Comparison of ENCODE assay signal across 1 cellular context in the genomic region with DNA sequence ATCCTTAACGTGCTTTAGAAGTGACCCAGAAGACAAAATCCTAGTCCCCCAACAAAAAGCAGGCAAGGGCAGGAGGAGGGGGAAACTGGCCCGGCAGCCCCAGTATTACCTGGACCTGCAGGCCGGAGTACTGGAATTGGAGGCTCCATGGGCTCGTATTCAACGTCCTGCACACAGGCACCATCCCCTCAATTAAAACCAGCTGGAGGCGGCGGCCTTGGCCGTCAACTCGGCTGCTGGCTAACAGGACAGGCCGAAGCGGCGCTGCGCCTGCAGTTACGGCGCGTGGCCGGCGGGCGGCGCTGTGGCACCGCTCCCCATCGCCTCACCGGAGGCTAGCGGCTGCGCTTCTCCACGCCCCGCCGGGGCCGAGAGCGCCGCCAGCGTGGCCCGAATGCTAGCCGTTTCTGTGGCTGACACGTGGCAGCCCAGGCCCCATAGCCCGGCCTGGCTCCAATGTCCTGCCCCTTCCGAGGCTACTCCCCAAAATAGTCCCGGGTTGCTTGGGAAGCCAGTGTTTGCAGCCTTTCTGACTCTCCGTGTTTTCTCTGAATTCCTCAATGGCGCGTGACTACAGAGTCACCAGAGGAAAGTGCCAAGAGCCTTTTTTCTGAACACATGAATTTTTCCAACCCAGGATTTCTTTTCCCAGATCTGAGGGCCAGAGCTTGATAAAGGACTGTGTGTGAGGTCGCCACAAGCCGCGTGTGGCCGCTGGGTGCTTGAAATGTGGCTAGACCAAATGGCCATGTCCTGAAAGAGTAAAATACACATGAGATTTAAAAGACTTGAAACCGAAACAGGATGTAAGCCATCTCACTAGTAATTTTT.
TF ChIP-seq lines count a peak whose summit lies in the region.

No MANE protein-coding gene starts in this region.

TF ChIP-seq in HEK293, 187 proteins besides CTCF, POLR2A, EP300 and RAD21 (continued from another document and continues in another):
- TF ChIP-seq, protein P1, sequence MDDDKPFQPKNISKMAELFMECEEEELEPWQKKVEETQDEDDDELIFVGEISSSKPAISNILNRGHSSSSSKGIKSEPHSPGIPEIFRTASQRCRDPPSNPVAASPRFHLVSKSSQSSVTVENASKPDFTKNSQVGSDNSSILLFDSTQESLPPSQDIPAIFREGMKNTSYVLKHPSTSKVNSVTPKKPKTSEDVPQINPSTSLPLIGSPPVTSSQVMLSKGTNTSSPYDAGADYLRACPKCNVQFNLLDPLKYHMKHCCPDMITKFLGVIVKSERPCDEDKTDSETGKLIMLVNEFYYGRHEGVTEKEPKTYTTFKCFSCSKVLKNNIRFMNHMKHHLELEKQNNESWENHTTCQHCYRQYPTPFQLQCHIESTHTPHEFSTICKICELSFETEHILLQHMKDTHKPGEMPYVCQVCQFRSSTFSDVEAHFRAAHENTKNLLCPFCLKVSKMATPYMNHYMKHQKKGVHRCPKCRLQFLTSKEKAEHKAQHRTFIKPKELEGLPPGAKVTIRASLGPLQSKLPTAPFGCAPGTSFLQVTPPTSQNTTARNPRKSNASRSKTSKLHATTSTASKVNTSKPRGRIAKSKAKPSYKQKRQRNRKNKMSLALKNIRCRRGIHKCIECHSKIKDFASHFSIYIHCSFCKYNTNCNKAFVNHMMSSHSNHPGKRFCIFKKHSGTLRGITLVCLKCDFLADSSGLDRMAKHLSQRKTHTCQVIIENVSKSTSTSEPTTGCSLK (tag by site-specific recombination; IDR thresholded peaks at IDR 0.05): no peak
- no peak for TF ChIP-seq ZFP41 (tag by site-specific recombination; IDR thresholded peaks at IDR 0.05; ENCODE audit: borderline replicate concordance)
- TF ChIP-seq ZNF121 (tag by site-specific recombination; IDR thresholded peaks at IDR 0.05): no peak
- TF ChIP-seq ZNF623 (tag by site-specific recombination; IDR thresholded peaks at IDR 0.05): no peak
- TF ChIP-seq, protein P2, sequence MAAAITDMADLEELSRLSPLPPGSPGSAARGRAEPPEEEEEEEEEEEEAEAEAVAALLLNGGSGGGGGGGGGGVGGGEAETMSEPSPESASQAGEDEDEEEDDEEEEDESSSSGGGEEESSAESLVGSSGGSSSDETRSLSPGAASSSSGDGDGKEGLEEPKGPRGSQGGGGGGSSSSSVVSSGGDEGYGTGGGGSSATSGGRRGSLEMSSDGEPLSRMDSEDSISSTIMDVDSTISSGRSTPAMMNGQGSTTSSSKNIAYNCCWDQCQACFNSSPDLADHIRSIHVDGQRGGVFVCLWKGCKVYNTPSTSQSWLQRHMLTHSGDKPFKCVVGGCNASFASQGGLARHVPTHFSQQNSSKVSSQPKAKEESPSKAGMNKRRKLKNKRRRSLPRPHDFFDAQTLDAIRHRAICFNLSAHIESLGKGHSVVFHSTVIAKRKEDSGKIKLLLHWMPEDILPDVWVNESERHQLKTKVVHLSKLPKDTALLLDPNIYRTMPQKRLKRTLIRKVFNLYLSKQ (tag by site-specific recombination; IDR thresholded peaks at IDR 0.05; ENCODE audit: borderline replicate concordance): no peak
- peak; percentile 33; the same call in 1 of the 2 replicates for TF ChIP-seq IKZF3 (tag by site-specific recombination; IDR thresholded peaks at IDR 0.05)
- TF ChIP-seq, protein P3, sequence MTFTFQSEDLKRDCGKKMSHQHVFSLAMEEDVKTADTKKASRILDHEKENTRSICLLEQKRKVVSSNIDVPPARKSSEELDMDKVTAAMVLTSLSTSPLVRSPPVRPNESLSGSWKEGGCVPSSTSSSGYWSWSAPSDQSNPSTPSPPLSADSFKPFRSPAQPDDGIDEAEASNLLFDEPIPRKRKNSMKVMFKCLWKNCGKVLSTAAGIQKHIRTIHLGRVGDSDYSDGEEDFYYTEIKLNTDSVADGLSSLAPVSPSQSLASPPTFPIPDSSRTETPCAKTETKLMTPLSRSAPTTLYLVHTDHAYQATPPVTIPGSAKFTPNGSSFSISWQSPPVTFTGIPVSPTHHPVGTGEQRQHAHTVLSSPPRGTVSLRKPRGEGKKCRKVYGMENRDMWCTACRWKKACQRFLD (tag by site-specific recombination; IDR thresholded peaks at IDR 0.05): no peak
- no peak for TF ChIP-seq ZNF19 (tag by site-specific recombination; IDR thresholded peaks at IDR 0.05; ENCODE audit: low read depth)
- TF ChIP-seq HOXD13 (CRISPR knock-in tag; IDR thresholded peaks at IDR 0.05; ENCODE audit: borderline replicate concordance): no peak
- TF ChIP-seq ZNF416 (tag by site-specific recombination; IDR thresholded peaks at IDR 0.05): no peak
- no peak for TF ChIP-seq ZBTB1 (tag by site-specific recombination; IDR thresholded peaks at IDR 0.05)
- TF ChIP-seq, protein P4, sequence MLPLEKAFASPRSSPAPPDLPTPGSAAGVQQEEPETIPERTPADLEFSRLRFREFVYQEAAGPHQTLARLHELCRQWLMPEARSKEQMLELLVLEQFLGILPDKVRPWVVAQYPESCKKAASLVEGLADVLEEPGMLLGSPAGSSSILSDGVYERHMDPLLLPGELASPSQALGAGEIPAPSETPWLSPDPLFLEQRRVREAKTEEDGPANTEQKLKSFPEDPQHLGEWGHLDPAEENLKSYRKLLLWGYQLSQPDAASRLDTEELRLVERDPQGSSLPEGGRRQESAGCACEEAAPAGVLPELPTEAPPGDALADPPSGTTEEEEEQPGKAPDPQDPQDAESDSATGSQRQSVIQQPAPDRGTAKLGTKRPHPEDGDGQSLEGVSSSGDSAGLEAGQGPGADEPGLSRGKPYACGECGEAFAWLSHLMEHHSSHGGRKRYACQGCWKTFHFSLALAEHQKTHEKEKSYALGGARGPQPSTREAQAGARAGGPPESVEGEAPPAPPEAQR (tag by site-specific recombination; IDR thresholded peaks at IDR 0.05): no peak
- peak; percentile 77 for TF ChIP-seq ZNF394 (tag by site-specific recombination; IDR thresholded peaks at IDR 0.05; ENCODE audit: borderline replicate concordance)
- TF ChIP-seq YY1 (tag by site-specific recombination; IDR thresholded peaks at IDR 0.05): peak; percentile 47
- 0 out of 2 replicates have a peak, but pooled peaks have one; percentile 26 for TF ChIP-seq ZNF10 (tag by site-specific recombination; IDR thresholded peaks at IDR 0.05)
- peak; percentile 34; the same call in 1 of the 2 replicates for TF ChIP-seq ZNF391 (tag by site-specific recombination; IDR thresholded peaks at IDR 0.05; ENCODE audit: borderline replicate concordance, low read depth)
- no peak for TF ChIP-seq ZNF426 (tag by site-specific recombination; IDR thresholded peaks at IDR 0.05)
- no peak for TF ChIP-seq ZFHX2 (tag by site-specific recombination; conservative IDR thresholded peaks at IDR 0.05)
- peak; percentile 8; the same call in 1 of the 2 replicates for TF ChIP-seq EGR2 (tag by site-specific recombination; IDR thresholded peaks at IDR 0.05; ENCODE audit: low read depth)
- TF ChIP-seq BCL11B (tag by site-specific recombination; IDR thresholded peaks at IDR 0.05; ENCODE audit: low read depth): peak; percentile 55; the same call in 1 of the 2 replicates
- TF ChIP-seq, protein P5, sequence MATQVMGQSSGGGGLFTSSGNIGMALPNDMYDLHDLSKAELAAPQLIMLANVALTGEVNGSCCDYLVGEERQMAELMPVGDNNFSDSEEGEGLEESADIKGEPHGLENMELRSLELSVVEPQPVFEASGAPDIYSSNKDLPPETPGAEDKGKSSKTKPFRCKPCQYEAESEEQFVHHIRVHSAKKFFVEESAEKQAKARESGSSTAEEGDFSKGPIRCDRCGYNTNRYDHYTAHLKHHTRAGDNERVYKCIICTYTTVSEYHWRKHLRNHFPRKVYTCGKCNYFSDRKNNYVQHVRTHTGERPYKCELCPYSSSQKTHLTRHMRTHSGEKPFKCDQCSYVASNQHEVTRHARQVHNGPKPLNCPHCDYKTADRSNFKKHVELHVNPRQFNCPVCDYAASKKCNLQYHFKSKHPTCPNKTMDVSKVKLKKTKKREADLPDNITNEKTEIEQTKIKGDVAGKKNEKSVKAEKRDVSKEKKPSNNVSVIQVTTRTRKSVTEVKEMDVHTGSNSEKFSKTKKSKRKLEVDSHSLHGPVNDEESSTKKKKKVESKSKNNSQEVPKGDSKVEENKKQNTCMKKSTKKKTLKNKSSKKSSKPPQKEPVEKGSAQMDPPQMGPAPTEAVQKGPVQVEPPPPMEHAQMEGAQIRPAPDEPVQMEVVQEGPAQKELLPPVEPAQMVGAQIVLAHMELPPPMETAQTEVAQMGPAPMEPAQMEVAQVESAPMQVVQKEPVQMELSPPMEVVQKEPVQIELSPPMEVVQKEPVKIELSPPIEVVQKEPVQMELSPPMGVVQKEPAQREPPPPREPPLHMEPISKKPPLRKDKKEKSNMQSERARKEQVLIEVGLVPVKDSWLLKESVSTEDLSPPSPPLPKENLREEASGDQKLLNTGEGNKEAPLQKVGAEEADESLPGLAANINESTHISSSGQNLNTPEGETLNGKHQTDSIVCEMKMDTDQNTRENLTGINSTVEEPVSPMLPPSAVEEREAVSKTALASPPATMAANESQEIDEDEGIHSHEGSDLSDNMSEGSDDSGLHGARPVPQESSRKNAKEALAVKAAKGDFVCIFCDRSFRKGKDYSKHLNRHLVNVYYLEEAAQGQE (tag by site-specific recombination; IDR thresholded peaks at IDR 0.05): no peak
- TF ChIP-seq KLF9 (tag by site-specific recombination; IDR thresholded peaks at IDR 0.05; ENCODE audit: low read depth): no peak
- TF ChIP-seq, protein P6, sequence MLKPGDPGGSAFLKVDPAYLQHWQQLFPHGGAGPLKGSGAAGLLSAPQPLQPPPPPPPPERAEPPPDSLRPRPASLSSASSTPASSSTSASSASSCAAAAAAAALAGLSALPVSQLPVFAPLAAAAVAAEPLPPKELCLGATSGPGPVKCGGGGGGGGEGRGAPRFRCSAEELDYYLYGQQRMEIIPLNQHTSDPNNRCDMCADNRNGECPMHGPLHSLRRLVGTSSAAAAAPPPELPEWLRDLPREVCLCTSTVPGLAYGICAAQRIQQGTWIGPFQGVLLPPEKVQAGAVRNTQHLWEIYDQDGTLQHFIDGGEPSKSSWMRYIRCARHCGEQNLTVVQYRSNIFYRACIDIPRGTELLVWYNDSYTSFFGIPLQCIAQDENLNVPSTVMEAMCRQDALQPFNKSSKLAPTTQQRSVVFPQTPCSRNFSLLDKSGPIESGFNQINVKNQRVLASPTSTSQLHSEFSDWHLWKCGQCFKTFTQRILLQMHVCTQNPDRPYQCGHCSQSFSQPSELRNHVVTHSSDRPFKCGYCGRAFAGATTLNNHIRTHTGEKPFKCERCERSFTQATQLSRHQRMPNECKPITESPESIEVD (tag by site-specific recombination; IDR thresholded peaks at IDR 0.05): no peak
- TF ChIP-seq ZNF473 (tag by site-specific recombination; IDR thresholded peaks at IDR 0.05): no peak
- no peak for TF ChIP-seq ZNF184 (tag by site-specific recombination; IDR thresholded peaks at IDR 0.05)
- peak; percentile 72 for TF ChIP-seq ZNF660 (tag by site-specific recombination; IDR thresholded peaks at IDR 0.05)
- no peak for TF ChIP-seq ZNF600 (tag by site-specific recombination; IDR thresholded peaks at IDR 0.05)
- TF ChIP-seq, protein P7, sequence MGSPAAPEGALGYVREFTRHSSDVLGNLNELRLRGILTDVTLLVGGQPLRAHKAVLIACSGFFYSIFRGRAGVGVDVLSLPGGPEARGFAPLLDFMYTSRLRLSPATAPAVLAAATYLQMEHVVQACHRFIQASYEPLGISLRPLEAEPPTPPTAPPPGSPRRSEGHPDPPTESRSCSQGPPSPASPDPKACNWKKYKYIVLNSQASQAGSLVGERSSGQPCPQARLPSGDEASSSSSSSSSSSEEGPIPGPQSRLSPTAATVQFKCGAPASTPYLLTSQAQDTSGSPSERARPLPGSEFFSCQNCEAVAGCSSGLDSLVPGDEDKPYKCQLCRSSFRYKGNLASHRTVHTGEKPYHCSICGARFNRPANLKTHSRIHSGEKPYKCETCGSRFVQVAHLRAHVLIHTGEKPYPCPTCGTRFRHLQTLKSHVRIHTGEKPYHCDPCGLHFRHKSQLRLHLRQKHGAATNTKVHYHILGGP (tag by site-specific recombination; IDR thresholded peaks at IDR 0.05): peak; percentile 95
- no peak for TF ChIP-seq HOXC10 (CRISPR knock-in tag; IDR thresholded peaks at IDR 0.05)
- 0 out of 2 replicates have a peak, but pooled peaks have one; percentile 5 for TF ChIP-seq ZNF324 (tag by site-specific recombination; IDR thresholded peaks at IDR 0.05)
- no peak for TF ChIP-seq ZNF768 (tag by site-specific recombination; IDR thresholded peaks at IDR 0.05)
- TF ChIP-seq, protein P8, sequence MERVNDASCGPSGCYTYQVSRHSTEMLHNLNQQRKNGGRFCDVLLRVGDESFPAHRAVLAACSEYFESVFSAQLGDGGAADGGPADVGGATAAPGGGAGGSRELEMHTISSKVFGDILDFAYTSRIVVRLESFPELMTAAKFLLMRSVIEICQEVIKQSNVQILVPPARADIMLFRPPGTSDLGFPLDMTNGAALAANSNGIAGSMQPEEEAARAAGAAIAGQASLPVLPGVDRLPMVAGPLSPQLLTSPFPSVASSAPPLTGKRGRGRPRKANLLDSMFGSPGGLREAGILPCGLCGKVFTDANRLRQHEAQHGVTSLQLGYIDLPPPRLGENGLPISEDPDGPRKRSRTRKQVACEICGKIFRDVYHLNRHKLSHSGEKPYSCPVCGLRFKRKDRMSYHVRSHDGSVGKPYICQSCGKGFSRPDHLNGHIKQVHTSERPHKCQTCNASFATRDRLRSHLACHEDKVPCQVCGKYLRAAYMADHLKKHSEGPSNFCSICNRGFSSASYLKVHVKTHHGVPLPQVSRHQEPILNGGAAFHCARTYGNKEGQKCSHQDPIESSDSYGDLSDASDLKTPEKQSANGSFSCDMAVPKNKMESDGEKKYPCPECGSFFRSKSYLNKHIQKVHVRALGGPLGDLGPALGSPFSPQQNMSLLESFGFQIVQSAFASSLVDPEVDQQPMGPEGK (tag by site-specific recombination; IDR thresholded peaks at IDR 0.05): peak; percentile 41; the same call in 1 of the 2 replicates
- no peak for TF ChIP-seq ZNF548 (tag by site-specific recombination; IDR thresholded peaks at IDR 0.05)
- no peak for TF ChIP-seq GFI1B (tag by site-specific recombination; IDR thresholded peaks at IDR 0.05)
- TF ChIP-seq, protein P9, sequence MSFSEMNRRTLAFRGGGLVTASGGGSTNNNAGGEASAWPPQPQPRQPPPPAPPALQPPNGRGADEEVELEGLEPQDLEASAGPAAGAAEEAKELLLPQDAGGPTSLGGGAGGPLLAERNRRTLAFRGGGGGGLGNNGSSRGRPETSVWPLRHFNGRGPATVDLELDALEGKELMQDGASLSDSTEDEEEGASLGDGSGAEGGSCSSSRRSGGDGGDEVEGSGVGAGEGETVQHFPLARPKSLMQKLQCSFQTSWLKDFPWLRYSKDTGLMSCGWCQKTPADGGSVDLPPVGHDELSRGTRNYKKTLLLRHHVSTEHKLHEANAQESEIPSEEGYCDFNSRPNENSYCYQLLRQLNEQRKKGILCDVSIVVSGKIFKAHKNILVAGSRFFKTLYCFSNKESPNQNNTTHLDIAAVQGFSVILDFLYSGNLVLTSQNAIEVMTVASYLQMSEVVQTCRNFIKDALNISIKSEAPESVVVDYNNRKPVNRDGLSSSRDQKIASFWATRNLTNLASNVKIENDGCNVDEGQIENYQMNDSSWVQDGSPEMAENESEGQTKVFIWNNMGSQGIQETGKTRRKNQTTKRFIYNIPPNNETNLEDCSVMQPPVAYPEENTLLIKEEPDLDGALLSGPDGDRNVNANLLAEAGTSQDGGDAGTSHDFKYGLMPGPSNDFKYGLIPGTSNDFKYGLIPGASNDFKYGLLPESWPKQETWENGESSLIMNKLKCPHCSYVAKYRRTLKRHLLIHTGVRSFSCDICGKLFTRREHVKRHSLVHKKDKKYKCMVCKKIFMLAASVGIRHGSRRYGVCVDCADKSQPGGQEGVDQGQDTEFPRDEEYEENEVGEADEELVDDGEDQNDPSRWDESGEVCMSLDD (tag by site-specific recombination; IDR thresholded peaks at IDR 0.05): no peak
